In genomic region chr2:157055660-157056199, GRCh38 we compare ENCODE assay signal across 8 cellular contexts.
A peak's percentile ranks its signal among the peaks of the same experiment; 100 is the strongest.
DNase-seq lines count a peak whose midpoint lies in the region; ATAC-seq and TF ChIP-seq lines count a peak whose summit lies in the region.

No MANE protein-coding gene starts in this region.

- ATAC-seq in left ventricle myocardium superior: no peak
- ATAC-seq in foreskin keratinocyte: no peak
- ATAC-seq in GM18873 (IDR thresholded peaks at IDR 0.05; ENCODE audit: low FRiP score, unreplicated experiment): no peak
- ATAC-seq in GM18502 (IDR thresholded peaks at IDR 0.05; ENCODE audit: poor library complexity, unreplicated experiment): no peak

- no peaks in the 10 kb centered on the region for H3K36me3 ChIP-seq in right atrium auricular region

- intact Hi-C loops in left ventricle myocardium superior (cut with micrococcal nuclease): no loop called here

- TF ChIP-seq CTCF in right atrium auricular region (IDR thresholded peaks at IDR 0.05) (peak; percentile 24 to 63), foreskin keratinocyte (conservative IDR thresholded peaks at IDR 0.05) (peak; percentile 77)

- no peak overlapping the region for H3K4me3 ChIP-seq in right atrium auricular region

- H3K27ac ChIP-seq in right atrium auricular region: no peak overlapping the region
- H3K27ac ChIP-seq in foreskin keratinocyte: no peak overlapping the region

- H3K4me1 ChIP-seq in right atrium auricular region: no peaks in the 10 kb centered on the region
- H3K4me1 ChIP-seq in foreskin keratinocyte: peaks cover 4% of the 10 kb centered on the region

- H3K9me3 ChIP-seq in right atrium auricular region: no peaks in the 10 kb centered on the region

- DNase-seq in right atrium auricular region (ENCODE audit: low spot score) (no peak), left ventricle myocardium superior (no peak), RPMI7951 (ENCODE audit: low read depth) (peak; percentile 49), foreskin keratinocyte (peak in 1 of 2 donors; percentile 22)
- no peak for DNase-seq in activated CD4-positive, alpha-beta T cell treated with anti-CD3 and anti-CD28 coated beads, Interleukin-2, amount 50 U/mL, for 4 hours
- DNase-seq in stimulated activated CD8-positive, alpha-beta memory T cell treated with anti-CD3 and anti-CD28 coated beads, Interleukin-4, amount 100 ng/mL, for 48 hours: no peak

- H3K27me3 ChIP-seq in right atrium auricular region (no peaks in the 10 kb centered on the region), foreskin keratinocyte (no peaks in the 10 kb centered on the region)
